ENCODE assay signal across 1 cellular context in the genomic region with DNA sequence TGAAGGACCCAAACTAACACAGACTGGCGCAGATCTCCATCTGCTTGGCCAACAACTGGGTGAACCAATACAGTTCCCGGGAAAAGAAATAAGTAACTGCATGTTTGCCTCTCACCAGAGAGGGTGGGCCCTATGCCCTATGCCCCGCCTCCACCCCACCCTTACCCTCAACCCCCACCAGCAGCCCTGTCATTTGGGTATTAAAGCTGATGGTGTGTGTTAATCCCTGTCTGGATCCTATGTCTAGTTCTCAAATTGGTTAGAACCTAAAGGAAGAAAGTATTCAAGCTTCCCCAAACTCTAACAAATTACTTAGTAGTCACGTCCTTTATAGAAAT.
TF ChIP-seq lines count a peak whose summit lies in the region.

No MANE protein-coding gene starts in this region.

TF ChIP-seq in SK-N-SH treated with all-trans-retinoic acid at 6 μM for 48 hours, 23 proteins besides CTCF, POLR2A, EP300 and RAD21 (continued from another document):
- TF ChIP-seq, protein P1, sequence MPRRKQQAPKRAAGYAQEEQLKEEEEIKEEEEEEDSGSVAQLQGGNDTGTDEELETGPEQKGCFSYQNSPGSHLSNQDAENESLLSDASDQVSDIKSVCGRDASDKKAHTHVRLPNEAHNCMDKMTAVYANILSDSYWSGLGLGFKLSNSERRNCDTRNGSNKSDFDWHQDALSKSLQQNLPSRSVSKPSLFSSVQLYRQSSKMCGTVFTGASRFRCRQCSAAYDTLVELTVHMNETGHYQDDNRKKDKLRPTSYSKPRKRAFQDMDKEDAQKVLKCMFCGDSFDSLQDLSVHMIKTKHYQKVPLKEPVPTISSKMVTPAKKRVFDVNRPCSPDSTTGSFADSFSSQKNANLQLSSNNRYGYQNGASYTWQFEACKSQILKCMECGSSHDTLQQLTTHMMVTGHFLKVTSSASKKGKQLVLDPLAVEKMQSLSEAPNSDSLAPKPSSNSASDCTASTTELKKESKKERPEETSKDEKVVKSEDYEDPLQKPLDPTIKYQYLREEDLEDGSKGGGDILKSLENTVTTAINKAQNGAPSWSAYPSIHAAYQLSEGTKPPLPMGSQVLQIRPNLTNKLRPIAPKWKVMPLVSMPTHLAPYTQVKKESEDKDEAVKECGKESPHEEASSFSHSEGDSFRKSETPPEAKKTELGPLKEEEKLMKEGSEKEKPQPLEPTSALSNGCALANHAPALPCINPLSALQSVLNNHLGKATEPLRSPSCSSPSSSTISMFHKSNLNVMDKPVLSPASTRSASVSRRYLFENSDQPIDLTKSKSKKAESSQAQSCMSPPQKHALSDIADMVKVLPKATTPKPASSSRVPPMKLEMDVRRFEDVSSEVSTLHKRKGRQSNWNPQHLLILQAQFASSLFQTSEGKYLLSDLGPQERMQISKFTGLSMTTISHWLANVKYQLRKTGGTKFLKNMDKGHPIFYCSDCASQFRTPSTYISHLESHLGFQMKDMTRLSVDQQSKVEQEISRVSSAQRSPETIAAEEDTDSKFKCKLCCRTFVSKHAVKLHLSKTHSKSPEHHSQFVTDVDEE (CRISPR knock-in tag; IDR thresholded peaks at IDR 0.05): no peak
- TF ChIP-seq, protein P2, sequence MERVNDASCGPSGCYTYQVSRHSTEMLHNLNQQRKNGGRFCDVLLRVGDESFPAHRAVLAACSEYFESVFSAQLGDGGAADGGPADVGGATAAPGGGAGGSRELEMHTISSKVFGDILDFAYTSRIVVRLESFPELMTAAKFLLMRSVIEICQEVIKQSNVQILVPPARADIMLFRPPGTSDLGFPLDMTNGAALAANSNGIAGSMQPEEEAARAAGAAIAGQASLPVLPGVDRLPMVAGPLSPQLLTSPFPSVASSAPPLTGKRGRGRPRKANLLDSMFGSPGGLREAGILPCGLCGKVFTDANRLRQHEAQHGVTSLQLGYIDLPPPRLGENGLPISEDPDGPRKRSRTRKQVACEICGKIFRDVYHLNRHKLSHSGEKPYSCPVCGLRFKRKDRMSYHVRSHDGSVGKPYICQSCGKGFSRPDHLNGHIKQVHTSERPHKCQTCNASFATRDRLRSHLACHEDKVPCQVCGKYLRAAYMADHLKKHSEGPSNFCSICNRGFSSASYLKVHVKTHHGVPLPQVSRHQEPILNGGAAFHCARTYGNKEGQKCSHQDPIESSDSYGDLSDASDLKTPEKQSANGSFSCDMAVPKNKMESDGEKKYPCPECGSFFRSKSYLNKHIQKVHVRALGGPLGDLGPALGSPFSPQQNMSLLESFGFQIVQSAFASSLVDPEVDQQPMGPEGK (CRISPR knock-in tag; IDR thresholded peaks at IDR 0.05; ENCODE audit: borderline replicate concordance): no peak
- no peak for TF ChIP-seq ZNF70 (CRISPR knock-in tag; IDR thresholded peaks at IDR 0.05)
- TF ChIP-seq TCF4 (CRISPR knock-in tag; IDR thresholded peaks at IDR 0.05; ENCODE audit: borderline replicate concordance): no peak
